In genomic region chr12:57458665-57459054, GRCh38 we compare ENCODE assay signal across 8 cellular contexts. TPM values are rescaled to one million over a fixed set of nuclear protein-coding genes. Genes with fewer than 3 reads are reported as not detected.
DNase-seq lines count a peak whose midpoint lies in the region; TF ChIP-seq lines count a peak whose summit lies in the region.

No MANE protein-coding gene starts in this region.

- POLR2A ChIA-PET in activated CD4-positive, alpha-beta T cell treated with anti-CD3 and anti-CD28 coated beads, Interleukin-2, amount 10 ng/mL, durations not matched to agents 7 days and 5 days (lab: Charles Lee): no interaction called here

- H3K4me3 Mint-ChIP-seq in activated CD4-positive, alpha-beta T cell treated with anti-CD3 and anti-CD28 coated beads, Interleukin-2, amount 10 ng/mL, durations not matched to agents 7 days and 5 days: peak overlapping the region; percentile 89

- TF ChIP-seq CTCF in testis (IDR thresholded peaks at IDR 0.05): no peak

- no peaks in the 10 kb centered on the region for H3K9me3 Mint-ChIP-seq in activated CD4-positive, alpha-beta T cell treated with anti-CD3 and anti-CD28 coated beads, Interleukin-2, amount 10 ng/mL, durations not matched to agents 7 days and 5 days

- peak overlapping the region; percentile 80 for H3K27ac ChIP-seq in layer of hippocampus (ENCODE audit: low read depth, low read length)
- peak overlapping the region; percentile 51 to 90 for H3K27ac ChIP-seq in testis

- TF ChIP-seq POLR2A in testis (IDR thresholded peaks at IDR 0.05): no peak

- peaks cover 19% of the 10 kb centered on the region for H3K27me3 Mint-ChIP-seq in activated CD4-positive, alpha-beta T cell treated with anti-CD3 and anti-CD28 coated beads, Interleukin-2, amount 10 ng/mL, durations not matched to agents 7 days and 5 days

- intact Hi-C loops in testis (cut with DNase I; ENCODE audit: low total_unique reads): no loop called here

- peaks cover 52% of the 10 kb centered on the region for H3K4me1 Mint-ChIP-seq in activated CD4-positive, alpha-beta T cell treated with anti-CD3 and anti-CD28 coated beads, Interleukin-2, amount 10 ng/mL, durations not matched to agents 7 days and 5 days

- 18 to 33% methylated on average over 3 of the region's 3 CpGs for WGBS in testis, 2 donors

- H3K9ac ChIP-seq in adipocyte (ENCODE audit: low read length): peak overlapping the region; percentile 84

- CTCF ChIA-PET in activated CD4-positive, alpha-beta T cell treated with anti-CD3 and anti-CD28 coated beads, Interleukin-2, amount 10 ng/mL, durations not matched to agents 7 days and 5 days (lab: Charles Lee): interaction anchor here (0.5 to 2.9 kb wide), 59 partner anchors 8 to 1129 kb away, joined by 3 to 28 read pairs (median 4); partner anchors contain the start of genes ARHGAP9, B4GALNT1, INHBC and OS9

- no peak for DNase-seq in activated CD4-positive, alpha-beta T cell treated with anti-CD3 and anti-CD28 coated beads, Interleukin-2, amount 10 ng/mL, durations not matched to agents 7 days and 5 days
- DNase-seq in activated CD4-positive, alpha-beta T cell treated with anti-CD3 and anti-CD28 coated beads for 4 hours: no peak
- DNase-seq in adipocyte (ENCODE audit: low read depth) (no peak), testis (no peak), NCI-H1417 (lab: John Stamatoyannopoulos, UW) (no peak), SW480 (ENCODE audit: low spot score) (no peak)
- DNase-seq in stimulated activated CD4-positive, alpha-beta T cell treated with anti-CD3 and anti-CD28 coated beads, Interleukin-1b, Interleukin-23, amount 100 ng/mL, for 48 hours: no peak

- H3K27me3 ChIP-seq in adipocyte (replicated peaks; ENCODE audit: control insufficient read depth, insufficient read depth, low read length) (peaks cover 12% of the 10 kb centered on the region), layer of hippocampus (ENCODE audit: control insufficient read depth, insufficient read depth, low read length) (peaks cover 6% of the 10 kb centered on the region), testis (no peaks in the 10 kb centered on the region)

- H3K36me3 ChIP-seq in adipocyte (ENCODE audit: control insufficient read depth, insufficient read depth, low read length, severe bottlenecking) (no peaks in the 10 kb centered on the region), testis (ENCODE audit: low read depth, missing control alignments) (no peaks in the 10 kb centered on the region)

- H3K4me1 ChIP-seq in adipocyte (ENCODE audit: control insufficient read depth, insufficient read depth, low read length) (peaks cover 25% of the 10 kb centered on the region), testis (peaks cover 23% of the 10 kb centered on the region)

- H3K36me3 Mint-ChIP-seq in activated CD4-positive, alpha-beta T cell treated with anti-CD3 and anti-CD28 coated beads, Interleukin-2, amount 10 ng/mL, durations not matched to agents 7 days and 5 days (ENCODE audit: low read depth): no peaks in the 10 kb centered on the region

- H3K9me3 ChIP-seq in adipocyte (ENCODE audit: control insufficient read depth, low read length) (no peaks in the 10 kb centered on the region), testis (no peaks in the 10 kb centered on the region)

- H3K27ac Mint-ChIP-seq in activated CD4-positive, alpha-beta T cell treated with anti-CD3 and anti-CD28 coated beads, Interleukin-2, amount 10 ng/mL, durations not matched to agents 7 days and 5 days: peak overlapping the region; percentile 95

- peak overlapping the region; percentile 85 for H3K4me3 ChIP-seq in adipocyte (ENCODE audit: low read length)
- H3K4me3 ChIP-seq in testis: peak overlapping the region; percentile 64 to 68

RNA-seq across cellular contexts. Expression of gene GLI1, which starts 0.9 kb away (rescaled TPM):
- total RNA-seq in activated CD4-positive, alpha-beta T cell treated with anti-CD3 and anti-CD28 coated beads, Interleukin-2, amount 10 ng/mL, durations not matched to agents 7 days and 5 days: under 1 TPM; 0.52 to 0.94 TPM
- total RNA-seq in testis: 10 to 100 TPM in 1 of 2 donors, 1 to 10 TPM in 1; 8.3 to 18.0 TPM
- polyA plus RNA-seq in testis (ENCODE audit: insufficient read depth, low read depth, low replicate concordance): 9.3 TPM

RNA-seq across cellular contexts. Expression of gene INHBE, which starts 3.6 kb away (rescaled TPM):
- not detected for total RNA-seq in activated CD4-positive, alpha-beta T cell treated with anti-CD3 and anti-CD28 coated beads, Interleukin-2, amount 10 ng/mL, durations not matched to agents 7 days and 5 days
- total RNA-seq in testis: under 1 TPM; 0.24 to 0.25 TPM
- 0.12 TPM for polyA plus RNA-seq in testis (ENCODE audit: insufficient read depth, low read depth, low replicate concordance)

RNA-seq across cellular contexts. Expression of gene ARHGAP9, which starts 21.0 kb away (rescaled TPM):
- 100 to 1,000 TPM; 218 to 259 TPM for total RNA-seq in activated CD4-positive, alpha-beta T cell treated with anti-CD3 and anti-CD28 coated beads, Interleukin-2, amount 10 ng/mL, durations not matched to agents 7 days and 5 days
- 10 to 100 TPM; 24.8 to 29.2 TPM for total RNA-seq in testis
- 111 TPM for polyA plus RNA-seq in testis (ENCODE audit: insufficient read depth, low read depth, low replicate concordance)

RNA-seq across cellular contexts. Expression of gene INHBC, which starts 24.1 kb away (rescaled TPM):
- not detected for total RNA-seq in activated CD4-positive, alpha-beta T cell treated with anti-CD3 and anti-CD28 coated beads, Interleukin-2, amount 10 ng/mL, durations not matched to agents 7 days and 5 days
- total RNA-seq in testis: 1 to 10 TPM; 1.8 to 3.1 TPM
- 2.1 TPM for polyA plus RNA-seq in testis (ENCODE audit: insufficient read depth, low read depth, low replicate concordance)

RNA-seq across cellular contexts. Expression of gene R3HDM2, which starts 27.8 kb away (rescaled TPM):
- 10 to 100 TPM; 71.6 to 74.5 TPM for total RNA-seq in activated CD4-positive, alpha-beta T cell treated with anti-CD3 and anti-CD28 coated beads, Interleukin-2, amount 10 ng/mL, durations not matched to agents 7 days and 5 days
- total RNA-seq in testis: 10 to 100 TPM; 92.0 to 93.9 TPM
- 54.6 TPM for polyA plus RNA-seq in testis (ENCODE audit: insufficient read depth, low read depth, low replicate concordance)

Comparison
In these comparisons a context has a peak if more than half of its experiments do, and no peak if none do; other contexts are left out.
1. RNA of gene GLI1, which starts 0.9 kb away (total RNA-seq): 8.3 to 18.0 TPM in testis; 0.52 to 0.94 TPM in activated CD4-positive, alpha-beta T cell treated with anti-CD3 and anti-CD28 coated beads, Interleukin-2, amount 10 ng/mL, durations not matched to agents 7 days and 5 days; every median in the first group is over 4 times any median in the second.
2. RNA of gene ARHGAP9, which starts 21.0 kb away (total RNA-seq): 218 to 259 TPM in activated CD4-positive, alpha-beta T cell treated with anti-CD3 and anti-CD28 coated beads, Interleukin-2, amount 10 ng/mL, durations not matched to agents 7 days and 5 days; 24.8 to 29.2 TPM in testis; every median in the first group is over 4 times any median in the second.